Comparison of ENCODE assay signal across 8 cellular contexts in the genomic region with DNA sequence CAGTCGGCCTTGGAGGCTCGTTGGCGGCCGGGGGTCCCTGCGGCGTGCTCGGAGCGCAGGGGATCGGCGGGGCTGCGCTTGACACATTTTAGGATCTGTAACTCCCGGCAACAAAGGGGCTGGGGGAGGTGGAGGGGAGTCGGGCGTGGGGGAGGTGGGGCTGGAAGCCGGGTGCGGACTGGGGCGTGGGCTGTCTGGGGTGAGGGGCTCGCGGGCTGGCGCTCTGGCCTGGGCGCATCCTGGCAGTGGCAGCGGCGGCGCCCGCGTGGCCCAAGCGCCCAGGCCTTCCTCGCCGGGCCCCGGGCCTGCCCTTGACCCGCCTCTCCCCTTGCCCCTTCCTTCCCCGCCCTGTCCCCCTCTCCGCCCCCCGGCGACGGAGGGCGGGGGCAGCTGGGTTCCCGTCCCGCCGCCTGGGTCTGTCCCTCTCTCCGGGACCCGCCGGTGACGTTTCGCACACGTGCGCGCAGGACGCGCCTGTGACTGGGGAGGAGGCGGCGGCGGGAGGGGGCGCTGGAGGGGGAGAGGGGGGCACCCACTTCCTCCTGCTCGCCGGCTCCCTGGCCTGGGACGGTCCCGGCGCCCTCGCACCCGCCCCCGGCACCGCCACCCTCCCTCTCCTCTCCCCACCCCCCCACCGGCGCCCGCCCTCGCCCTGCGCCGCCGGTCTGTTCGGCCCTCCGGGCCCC. TPM values are rescaled to one million over a fixed set of nuclear protein-coding genes. Genes with fewer than 3 reads are reported as not detected.
DNase-seq lines count a peak whose midpoint lies in the region; ATAC-seq and TF ChIP-seq lines count a peak whose summit lies in the region.

No MANE protein-coding gene starts in this region.

- no peak overlapping the region for H2AFZ ChIP-seq in neural progenitor cell (replicated peaks)

- H3K9ac ChIP-seq in neural progenitor cell (peak overlapping the region; percentile 97), stomach smooth muscle (ENCODE audit: low read length in 2 of 2) (peak overlapping the region in 1 of 2 donors; percentile 75)

- peaks cover 65% of the 10 kb centered on the region for H3K79me2 ChIP-seq in neural progenitor cell (ENCODE audit: low read depth)

- H3K27ac ChIP-seq in neural progenitor cell (peak overlapping the region; percentile 99), stomach smooth muscle (ENCODE audit: low read length) (peak overlapping the region; percentile 4)

- TF ChIP-seq CTCF in fibroblast of villous mesenchyme (IDR thresholded peaks at IDR 0.05; ENCODE audit: insufficient read depth, low read depth, low read length) (no peak), neural progenitor cell (IDR thresholded peaks at IDR 0.05) (no peak)

- peaks cover 41% of the 10 kb centered on the region for H4K20me1 ChIP-seq in neural progenitor cell (ENCODE audit: low read depth)

- no peaks in the 10 kb centered on the region for H3K36me3 ChIP-seq in neural progenitor cell
- no peaks in the 10 kb centered on the region for H3K36me3 ChIP-seq in stomach smooth muscle (ENCODE audit: control insufficient read depth in 2 of 2, insufficient read depth in 2 of 2, low read length in 2 of 2)

- H3F3A ChIP-seq in neural progenitor cell (ENCODE audit: low read depth) = peaks cover 15% of the 10 kb centered on the region

- peak; percentile 53 for ATAC-seq in GM21737 (IDR thresholded peaks at IDR 0.05; ENCODE audit: unreplicated experiment)

- H3K36me3 Mint-ChIP-seq in neural progenitor cell = peaks cover 19% of the 10 kb centered on the region

- peak overlapping the region; percentile 83 for H3K4me3 Mint-ChIP-seq in neural progenitor cell

- H3K4me1 Mint-ChIP-seq in neural progenitor cell = peaks cover 18% of the 10 kb centered on the region

- peak overlapping the region; percentile 94 for H3K4me2 ChIP-seq in neural progenitor cell

- no peaks in the 10 kb centered on the region for H3K9me3 Mint-ChIP-seq in neural progenitor cell

- H3K27me3 Mint-ChIP-seq in neural progenitor cell (ENCODE audit: insufficient read depth, low read depth) = peaks cover 5% of the 10 kb centered on the region

- H3K4me1 ChIP-seq in neural progenitor cell (no peaks in the 10 kb centered on the region), stomach smooth muscle (ENCODE audit: control insufficient read depth, insufficient read depth, low read length) (peaks cover 4% of the 10 kb centered on the region)

- H3K27ac Mint-ChIP-seq in neural progenitor cell = no peak overlapping the region

- peak; percentile 97 for DNase-seq in Daoy (ENCODE audit: low read depth)
- DNase-seq in KG1 (lab: John Stamatoyannopoulos, UW) = peak; percentile 84
- DNase-seq in SHP77 (lab: John Stamatoyannopoulos, UW) = peak; percentile 57 to 69
- DNase-seq in activated effector memory CD4-positive, alpha-beta T cell treated with anti-CD3 and anti-CD28 coated beads, Interleukin-2, amount 50 U/mL, for 16 hours = peak; percentile 95
- peak; percentile 89 for DNase-seq in fibroblast of villous mesenchyme (ENCODE audit: low read depth)
- peak; percentile 90 for DNase-seq in neural progenitor cell (ENCODE audit: low spot score)

- H3K27me3 ChIP-seq in neural progenitor cell (no peaks in the 10 kb centered on the region), stomach smooth muscle (ENCODE audit: control insufficient read depth in 1 of 2, insufficient read depth in 2 of 2, low read length in 2 of 2) (no peaks in the 10 kb centered on the region)

- H3K9me3 ChIP-seq in neural progenitor cell (ENCODE audit: low read depth) = no peaks in the 10 kb centered on the region
- H3K9me3 ChIP-seq in stomach smooth muscle (ENCODE audit: control insufficient read depth in 2 of 2, low read length in 2 of 2) = no peaks in the 10 kb centered on the region

- H3K4me3 ChIP-seq in fibroblast of villous mesenchyme (ENCODE audit: low read depth, low read length) = peak overlapping the region; percentile 78
- H3K4me3 ChIP-seq in neural progenitor cell = peak overlapping the region; percentile 90
- peak overlapping the region; percentile 57 to 76 for H3K4me3 ChIP-seq in stomach smooth muscle (ENCODE audit: low read length in 2 of 2)

RNA-seq across cellular contexts. Expression of a gene that starts 1.5 kb away (rescaled TPM):
- total RNA-seq in Daoy (2014; rRNA removed; shearing (Covaris generic)) = 5.6 and 8.1 TPM in 2 replicates
- total RNA-seq in fibroblast of villous mesenchyme (8.7 and 13.0 TPM in 2 replicates), neural progenitor cell (ENCODE audit: low replicate concordance) (30.2 and 35.7 TPM in 2 replicates)

Comparison
In these comparisons a context has a peak if more than half of its experiments do, and no peak if none do; other contexts are left out.
1. Peak in every context shown above with its lines: DNase-seq, ATAC-seq, H3K4me3 ChIP-seq and H3K27ac ChIP-seq.